Comparison of ENCODE assay signal across 2 cellular contexts in genomic region chr14:100816286-100816949, GRCh38.
TF ChIP-seq lines count a peak whose summit lies in the region.

No MANE protein-coding gene starts in this region.

TF ChIP-seq in IMR-90, 13 proteins besides CTCF, POLR2A, EP300 and RAD21:
- TF ChIP-seq ELK1 (IDR thresholded peaks at IDR 0.05; ENCODE audit: borderline replicate concordance, low read depth, low read length) (no peak), MAFK (IDR thresholded peaks at IDR 0.05; ENCODE audit: low read depth, low read length) (no peak), MXI1 (IDR thresholded peaks at IDR 0.05; ENCODE audit: borderline replicate concordance, low read depth, low read length) (no peak), FOS (IDR thresholded peaks at IDR 0.05; ENCODE audit: low read depth, low read length) (no peak), BHLHE40 (IDR thresholded peaks at IDR 0.05; ENCODE audit: low read depth, low read length) (no peak), CHD1 (IDR thresholded peaks at IDR 0.05; ENCODE audit: low read depth, low read length) (no peak), RFX5 (IDR thresholded peaks at IDR 0.05; ENCODE audit: low read depth, low read length) (no peak), SMC3 (IDR thresholded peaks at IDR 0.05; ENCODE audit: low read depth, low read length) (no peak), USF2 (IDR thresholded peaks at IDR 0.05; ENCODE audit: low read depth, low read length) (no peak), NFE2L2 (IDR thresholded peaks at IDR 0.05; ENCODE audit: low read depth, low read length) (no peak), MAZ (IDR thresholded peaks at IDR 0.05; ENCODE audit: borderline replicate concordance, low read depth, low read length) (no peak), CEBPB (IDR thresholded peaks at IDR 0.05; ENCODE audit: low read depth, low read length) (no peak), RCOR1 (IDR thresholded peaks at IDR 0.05; ENCODE audit: insufficient replicate concordance, low read length) (no peak)

TF ChIP-seq in endothelial cell of umbilical vein, 7 proteins besides CTCF, POLR2A, EP300 and RAD21:
- TF ChIP-seq POLR2AphosphoS5 (IDR thresholded peaks at IDR 0.05; ENCODE audit: insufficient read depth, low read depth, low read length) (no peak), EZH2 (IDR thresholded peaks at IDR 0.05; ENCODE audit: borderline replicate concordance, low read depth, low read length, severe bottlenecking) (no peak), MAX (IDR thresholded peaks at IDR 0.05; ENCODE audit: insufficient read depth, insufficient read length) (no peak), MYC (IDR thresholded peaks at IDR 0.05; ENCODE audit: low read depth, low read length) (no peak), JUN (IDR thresholded peaks at IDR 0.05; ENCODE audit: borderline replicate concordance, insufficient read depth, insufficient read length, low read depth) (no peak), FOS (IDR thresholded peaks at IDR 0.05; ENCODE audit: borderline replicate concordance, insufficient read depth, low read length) (no peak), GATA2 (IDR thresholded peaks at IDR 0.05; ENCODE audit: insufficient read depth, insufficient read length, low read depth, low read length) (no peak)
